ENCODE assay signal across 19 cellular contexts in genomic region chr1:206447079-206447780, GRCh38.
"Had no signal": no experiment of that assay in that cellular context is flagged by ENCODE, and none has a peak within 500 bp of the region (broad histone marks: within the 10 kb centered on the region; RNA-seq: fewer than 3 reads in every experiment).

No MANE protein-coding gene starts in this region.

- H3K27me3 Mint-ChIP-seq: activated CD8-positive, alpha-beta T cell treated with anti-CD3 and anti-CD28 coated beads for 36 hours; activated naive CD8-positive, alpha-beta T cell; naive thymus-derived CD4-positive, alpha-beta T cell; type B pancreatic cell had no signal

- H3K9me3 Mint-ChIP-seq: activated CD8-positive, alpha-beta T cell treated with anti-CD3 and anti-CD28 coated beads for 36 hours; naive thymus-derived CD4-positive, alpha-beta T cell; type B pancreatic cell had no signal

- DNase-seq: activated CD4-positive, alpha-beta T cell treated with anti-CD3 and anti-CD28 coated beads for 4 hours; activated CD8-positive, alpha-beta memory T cell treated with anti-CD3 and anti-CD28 coated beads, Interleukin-2, amount 50 U/mL, for 4 hours; activated CD8-positive, alpha-beta T cell treated with anti-CD3 and anti-CD28 coated beads for 36 hours; activated gamma-delta T cell; activated T-cell treated with anti-CD3 and anti-CD28 coated beads, Interleukin-2, amount 50 U/mL, for 48 hours; amygdala; body of pancreas; central memory CD4-positive, alpha-beta T cell; foreskin melanocyte; left cardiac atrium; naive thymus-derived CD4-positive, alpha-beta T cell; nucleus accumbens; posterior cingulate gyrus; right cardiac atrium; stimulated activated CD4-positive, alpha-beta T cell treated with anti-CD3 and anti-CD28 coated beads, Interleukin-4, amount 100 ng/mL, for 4 hours; stimulated activated CD8-positive, alpha-beta memory T cell treated with anti-CD3 and anti-CD28 coated beads, Interleukin-4, amount 100 ng/mL, for 48 hours; stimulated activated naive CD4-positive, alpha-beta T cell treated with Interleukin-2 at 50 U/mL for 16 hours had no signal

- ATAC-seq: activated CD8-positive, alpha-beta T cell treated with anti-CD3 and anti-CD28 coated beads for 36 hours; body of pancreas; left cardiac atrium; naive thymus-derived CD4-positive, alpha-beta T cell; right cardiac atrium had no signal

- H3K4me3 Mint-ChIP-seq: activated CD8-positive, alpha-beta T cell treated with anti-CD3 and anti-CD28 coated beads for 36 hours; activated naive CD8-positive, alpha-beta T cell; naive thymus-derived CD4-positive, alpha-beta T cell; type B pancreatic cell had no signal

- H3K27ac Mint-ChIP-seq: activated CD8-positive, alpha-beta T cell treated with anti-CD3 and anti-CD28 coated beads for 36 hours; activated naive CD8-positive, alpha-beta T cell; type B pancreatic cell had no signal
